In genomic region chr11:3136542-3137455, GRCh38 we compare ENCODE assay signal across 13 cellular contexts. TPM values are rescaled to one million over a fixed set of nuclear protein-coding genes. Genes with fewer than 3 reads are reported as not detected.
A peak's percentile ranks its signal among the peaks of the same experiment; 100 is the strongest.
DNase-seq lines count a peak whose midpoint lies in the region; ATAC-seq and TF ChIP-seq lines count a peak whose summit lies in the region.
"Had no signal": no experiment of that assay in that cellular context is flagged by ENCODE, and none has a peak within 500 bp of the region (broad histone marks: within the 10 kb centered on the region; RNA-seq: fewer than 3 reads in every experiment).

No MANE protein-coding gene starts in this region.

- H3K36me3 ChIP-seq in HEK293 (ENCODE audit: control insufficient read depth in 2 of 2, insufficient read depth in 1 of 2, low read length in 2 of 2) (no peaks in the 10 kb centered on the region), left lung (no peaks in the 10 kb centered on the region), spleen (peaks cover 0 to 12% (median 0%) of the 10 kb centered on the region in 6 donors)
- H3K36me3 ChIP-seq: adrenal gland had no signal

- H3K27ac ChIP-seq in HEK293 (ENCODE audit: extremely low read depth, low read depth, low read length) (no peak overlapping the region), left lung (peak overlapping the region in 1 of 2 donors; percentile 7), spleen (peak overlapping the region in 3 of 8 donors; percentile 28 to 54 (median 41))
- H3K27ac ChIP-seq: adrenal gland had no signal

- H3K27me3 ChIP-seq in left lung = no peaks in the 10 kb centered on the region
- H3K27me3 ChIP-seq in spleen (replicated peaks in 1 of 7) = no peaks in the 10 kb centered on the region
- H3K27me3 ChIP-seq: adrenal gland, dorsolateral prefrontal cortex had no signal

- POLR2A ChIA-PET in HEK293 (lab: Yijun Ruan, JAX) = interaction anchor here (0.6 kb wide), 1 partner anchor 24 kb away, joined by 3 read pairs; no protein-coding TSS in a partner anchor

- TF ChIP-seq POLR2A in spleen (IDR thresholded peaks at IDR 0.05) = no peak

- H3K4me1 ChIP-seq in HEK293 (ENCODE audit: control insufficient read depth, insufficient read depth, low read length) = no peaks in the 10 kb centered on the region
- peaks cover 0 to 52% of the 10 kb centered on the region in 2 donors for H3K4me1 ChIP-seq in left lung
- H3K4me1 ChIP-seq in spleen = peaks cover 6 to 85% (median 37%) of the 10 kb centered on the region in 6 donors

- ATAC-seq in left lung (no peak), GM18498 (IDR thresholded peaks at IDR 0.05; ENCODE audit: unreplicated experiment) (no peak)

- no peak overlapping the region for H3K4me3 ChIP-seq in HEK293 (ENCODE audit: low read depth, low read length)
- no peak overlapping the region for H3K4me3 ChIP-seq in left lung
- H3K4me3 ChIP-seq in spleen = no peak overlapping the region
- H3K4me3 ChIP-seq: adrenal gland, dorsolateral prefrontal cortex had no signal

- no peak for TF ChIP-seq CTCF in HEK293 (tag by site-specific recombination; IDR thresholded peaks at IDR 0.05)
- no peak for TF ChIP-seq CTCF in left lung (IDR thresholded peaks at IDR 0.05)
- TF ChIP-seq CTCF in spleen (IDR thresholded peaks at IDR 0.05 in 8 of 11, conservative IDR thresholded peaks at IDR 0.05 in 3 of 11) = no peak

- DNase-seq in UCSD-AML1 (lab: John Stamatoyannopoulos, UW; ENCODE audit: unreplicated experiment) = peak; percentile 87
- peak; percentile 33 to 78 for DNase-seq in left lung
- DNase-seq in spleen = peak; percentile 78
- DNase-seq in HUDEP-2 (lab: John Stamatoyannopoulos, UW; ENCODE audit: unreplicated experiment in 76 of 76) = no peak
- no peak for DNase-seq in activated CD8-positive, alpha-beta memory T cell treated with anti-CD3 and anti-CD28 coated beads for 24 hours
- DNase-seq: activated CD4-positive, CD25-positive, alpha-beta regulatory T cell; activated T-cell treated with anti-CD3 and anti-CD28 coated beads, Interleukin-2, amount 50 U/mL, for 1 hour; IMR-90; NCI-H1694 treated with DMSO at 0.1 percent for 48 hours had no signal

- WGBS in spleen, 5 donors = 53 to 77% (median 63%) methylated on average over 12 to 14 of the region's 14 CpGs

- H3K9me3 ChIP-seq in HEK293 (ENCODE audit: control insufficient read depth, insufficient read depth, low read depth, low read length) (no peaks in the 10 kb centered on the region), left lung (no peaks in the 10 kb centered on the region), spleen (no peaks in the 10 kb centered on the region)
- H3K9me3 ChIP-seq: adrenal gland had no signal

- intact Hi-C loops in left lung (cut with DNase I) = no loop called here
- intact Hi-C loops in spleen (cut with DNase I; ENCODE audit: low total_unique reads) = no loop called here

- CTCF ChIA-PET in HEK293 (lab: Yijun Ruan, JAX) = interaction anchor here (0.6 kb wide), 1 partner anchor 48 kb away, joined by 3 read pairs; no protein-coding TSS in a partner anchor

TF ChIP-seq in HEK293, 187 proteins besides CTCF, POLR2A, EP300 and RAD21:
- TF ChIP-seq ZNF350 (tag by site-specific recombination; IDR thresholded peaks at IDR 0.05) = no peak
- peak; percentile 100 for TF ChIP-seq ZSCAN30 (tag by site-specific recombination; IDR thresholded peaks at IDR 0.05)

RNA-seq across cellular contexts. Expression of gene OSBPL5, which starts 28.3 kb away (rescaled TPM):
- total RNA-seq in left lung (10 to 100 TPM; 34.5 to 39.6 TPM), spleen (10 to 100 TPM; 37.2 to 91.2 (median 73.3) TPM)
- polyA plus RNA-seq in spleen = 10 to 100 TPM in 2 of 3 donors, 1 to 10 TPM in 1; 5.1 to 21.6 (median 10.7) TPM

Comparison
In these comparisons a context has a peak if more than half of its experiments do, and no peak if none do; other contexts are left out.
1. DNase-seq: peak in UCSD-AML1 (single experiment), left lung (2 of 2) and spleen (single experiment); none in HUDEP-2 (0 of 76) and activated CD8-positive, alpha-beta memory T cell treated with anti-CD3 and anti-CD28 coated beads for 24 hours (single experiment).